ENCODE assay signal across 20 cellular contexts in genomic region chr14:106803379-106803778, GRCh38.
"Had no signal": no experiment of that assay in that cellular context is flagged by ENCODE, and none has a peak within 500 bp of the region (broad histone marks: within the 10 kb centered on the region; RNA-seq: fewer than 3 reads in every experiment).

No MANE protein-coding gene starts in this region.

- H3K36me3 ChIP-seq: pancreas, suprapubic skin, transverse colon, upper lobe of right lung, uterus had no signal

- H3K4me2 ChIP-seq: smooth muscle cell had no signal

- DNase-seq: dorsolateral prefrontal cortex; effector CD4-positive, alpha-beta T cell; left ventricle myocardium superior; natural killer cell; occipital lobe; pancreas; stimulated activated CD4-positive, alpha-beta T cell treated with anti-CD3 and anti-CD28 coated beads, Interleukin-12 subunit alpha, Interleukin-12 subunit beta, amount 100 ng/mL, for 4 hours; stimulated activated CD4-positive, alpha-beta T cell treated with anti-CD3 and anti-CD28 coated beads, Interleukin-1b, Interleukin-23, amount 100 ng/mL, for 48 hours; stimulated activated CD4-positive, alpha-beta T cell treated with anti-CD3 and anti-CD28 coated beads, Interleukin-4, amount 100 ng/mL, for 1 hour; stimulated activated CD8-positive, alpha-beta memory T cell treated with anti-CD3 and anti-CD28 coated beads, Interleukin-4, amount 100 ng/mL, for 48 hours; stimulated activated naive CD4-positive, alpha-beta T cell; stimulated activated naive CD8-positive, alpha-beta T cell treated with anti-CD3 and anti-CD28 coated beads, Interleukin-15, amount 100 ng/mL, for 72 hours; transverse colon; upper lobe of right lung; uterus had no signal

- H3K27me3 ChIP-seq: uterus had no signal

- H3K27ac ChIP-seq: dorsolateral prefrontal cortex, pancreas, suprapubic skin, transverse colon, upper lobe of right lung, uterus had no signal

- H3K9me3 ChIP-seq: pancreas, suprapubic skin, transverse colon, upper lobe of right lung, uterus had no signal

- H3K4me1 ChIP-seq: pancreas, suprapubic skin, transverse colon, upper lobe of right lung, uterus had no signal

- FAIRE-seq: frontal cortex, keratinocyte, pancreas had no signal

- H3K4me3 ChIP-seq: dorsolateral prefrontal cortex, lung, pancreas, smooth muscle cell, suprapubic skin, transverse colon, upper lobe of right lung, uterus had no signal
